In the genomic region with DNA sequence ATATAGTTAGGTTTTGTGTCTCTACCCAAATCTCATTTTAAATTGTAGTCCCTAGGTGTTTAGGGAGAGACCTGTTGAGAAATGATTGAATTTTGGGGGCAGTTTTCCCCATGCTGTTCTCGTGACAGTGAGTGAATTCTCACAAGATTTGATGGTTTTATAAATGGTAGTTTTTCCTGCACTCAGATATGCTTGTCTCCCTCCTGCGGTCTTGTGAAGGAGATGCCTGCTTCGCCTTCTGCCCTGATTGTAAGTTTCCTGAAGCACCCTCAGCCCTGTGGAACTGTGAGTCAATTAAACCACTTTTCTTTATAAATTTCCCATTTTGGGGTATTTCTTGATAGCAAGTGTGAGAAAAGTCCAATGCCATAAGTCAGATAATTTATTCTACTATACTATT, we compare ENCODE assay signal across 22 cellular contexts.
DNase-seq lines count a peak whose midpoint lies in the region; ATAC-seq and TF ChIP-seq lines count a peak whose summit lies in the region.
"Had no signal": no experiment of that assay in that cellular context is flagged by ENCODE, and none has a peak within 500 bp of the region (broad histone marks: within the 10 kb centered on the region; RNA-seq: fewer than 3 reads in every experiment).

No MANE protein-coding gene starts in this region.

- intact Hi-C loops in Calu3 (cut with micrococcal nuclease; ENCODE audit: unreplicated experiment), result no loop called here
- intact Hi-C loops in esophagus squamous epithelium (cut with DNase I), result no loop called here

- H3K9me3 ChIP-seq in esophagus squamous epithelium (peaks cover 0 to 4% (median 0%) of the 10 kb centered on the region in 3 donors), suprapubic skin (no peaks in the 10 kb centered on the region)
- H3K9me3 ChIP-seq: BE2C had no signal

- DNase-seq in Calu3 (peak; percentile 0), RPMI8226 (peak; percentile 2), cardiac fibroblast (ENCODE audit: low read depth in 2 of 2) (peak; percentile 7 to 12), fibroblast of pulmonary artery (ENCODE audit: low read depth) (peak; percentile 16), esophagus squamous epithelium (lab: John Stamatoyannopoulos, UW) (no peak), suprapubic skin (ENCODE audit: low spot score in 2 of 2) (no peak)
- DNase-seq: 8988T, ACHN, BE2C, DMS153, Karpas-422, MV-4-11, NCI-H1105, NCI-H1436 treated with DMSO at 0.1 percent for 48 hours, NCI-H187 treated with DMSO at 0.1 percent for 48 hours, NCI-H524, NCI-H774, PC-3, SHP77 had no signal

- ATAC-seq in GM21423 (IDR thresholded peaks at IDR 0.05; ENCODE audit: unreplicated experiment), result no peak
- ATAC-seq in HG03342 (IDR thresholded peaks at IDR 0.05; ENCODE audit: unreplicated experiment), result no peak
- ATAC-seq: PC-3 had no signal

- no peaks in the 10 kb centered on the region for H3K4me1 Mint-ChIP-seq in Calu3 (ENCODE audit: low read depth, unreplicated experiment)

- no peaks in the 10 kb centered on the region for H3K27me3 ChIP-seq in esophagus squamous epithelium
- H3K27me3 ChIP-seq in suprapubic skin, result no peaks in the 10 kb centered on the region
- H3K27me3 ChIP-seq: BE2C had no signal

- no peak overlapping the region for H3K4me3 Mint-ChIP-seq in Calu3 (ENCODE audit: low read depth, unreplicated experiment)

- H3K4me3 ChIP-seq in cardiac fibroblast (replicated peaks in 1 of 2; ENCODE audit: low read depth in 2 of 2, low read length in 2 of 2) (no peak overlapping the region), fibroblast of pulmonary artery (replicated peaks; ENCODE audit: low read depth, low read length) (no peak overlapping the region), esophagus squamous epithelium (no peak overlapping the region), suprapubic skin (no peak overlapping the region)

- no peaks in the 10 kb centered on the region for H3K27me3 Mint-ChIP-seq in Calu3 (ENCODE audit: unreplicated experiment)

- no peak overlapping the region for H3K27ac ChIP-seq in esophagus squamous epithelium
- no peak overlapping the region for H3K27ac ChIP-seq in suprapubic skin
- H3K27ac ChIP-seq: RWPE1 had no signal

- CTCF ChIA-PET in Calu3 (lab: Charles Lee), result no interaction called here

- BruUV-seq in Calu3 (replicated peaks; lab: Mats Ljungman, UMichigan), result no TSS peak

- H3K36me3 ChIP-seq in esophagus squamous epithelium (no peaks in the 10 kb centered on the region), suprapubic skin (no peaks in the 10 kb centered on the region)
- H3K36me3 ChIP-seq: BE2C had no signal

- 68 to 78% methylated on average over 3 of the region's 3 CpGs for WGBS in esophagus squamous epithelium, 2 donors
- 79% methylated on average over 3 of the region's 3 CpGs for WGBS in suprapubic skin

- no peak for TF ChIP-seq EP300 in suprapubic skin (IDR thresholded peaks at IDR 0.05)

- no peak overlapping the region for H3K27ac Mint-ChIP-seq in Calu3 (ENCODE audit: unreplicated experiment)

- H3K4me1 ChIP-seq in esophagus squamous epithelium, result no peaks in the 10 kb centered on the region
- H3K4me1 ChIP-seq in suprapubic skin, result no peaks in the 10 kb centered on the region
- H3K4me1 ChIP-seq: BE2C had no signal

- TF ChIP-seq CTCF in Calu3 (IDR thresholded peaks at IDR 0.05; ENCODE audit: unreplicated experiment) (no peak), cardiac fibroblast (IDR thresholded peaks at IDR 0.05; ENCODE audit: low read depth, low read length) (peak; percentile 5), fibroblast of pulmonary artery (IDR thresholded peaks at IDR 0.05; ENCODE audit: low read length, missing control alignments) (peak; percentile 1), esophagus squamous epithelium (IDR thresholded peaks at IDR 0.05) (no peak), suprapubic skin (IDR thresholded peaks at IDR 0.05) (no peak)

- TF ChIP-seq POLR2A in esophagus squamous epithelium (IDR thresholded peaks at IDR 0.05) (no peak), suprapubic skin (IDR thresholded peaks at IDR 0.05) (no peak)

- H3K9me3 Mint-ChIP-seq in Calu3 (ENCODE audit: low read depth, unreplicated experiment), result peaks cover 2% of the 10 kb centered on the region

- H3K36me3 Mint-ChIP-seq in Calu3 (ENCODE audit: insufficient read depth, unreplicated experiment), result no peaks in the 10 kb centered on the region

Comparison
In these comparisons a context has a peak if more than half of its experiments do, and no peak if none do; other contexts are left out.
1. DNase-seq: peak in Calu3 (single experiment), RPMI8226 (single experiment), cardiac fibroblast (2 of 2) and fibroblast of pulmonary artery (single experiment); none in esophagus squamous epithelium (single experiment) and suprapubic skin (0 of 2).
2. CTCF ChIP-seq: peak in cardiac fibroblast (single experiment) and fibroblast of pulmonary artery (single experiment); none in Calu3 (single experiment), esophagus squamous epithelium (0 of 6) and suprapubic skin (0 of 2).